40 cellular contexts compared by ENCODE assay signal in genomic region chr5:116154931-116155330, GRCh38.
"Had no signal": no experiment of that assay in that cellular context is flagged by ENCODE, and none has a peak within 500 bp of the region (broad histone marks: within the 10 kb centered on the region; RNA-seq: fewer than 3 reads in every experiment).

No MANE protein-coding gene starts in this region.

- H3K4me1 ChIP-seq: ascending aorta, breast epithelium had no signal

- H3K36me3 ChIP-seq: adrenal gland, ascending aorta, brain microvascular endothelial cell, breast epithelium, cardiac muscle cell had no signal

- DNase-seq: activated effector memory CD4-positive, alpha-beta T cell treated with anti-CD3 and anti-CD28 coated beads, Interleukin-2, amount 50 U/mL, for 16 hours; activated effector memory CD4-positive, alpha-beta T cell treated with Interleukin-2 at 50 U/mL for 16 hours; activated gamma-delta T cell; activated gamma-delta T cell treated with Interleukin-2 at 50 U/mL for 16 hours; activated naive CD4-positive, alpha-beta T cell; activated naive CD4-positive, alpha-beta T cell treated with anti-CD3 and anti-CD28 coated beads for 36 hours; activated naive CD4-positive, alpha-beta T cell treated with anti-CD3 and anti-CD28 coated beads, Interleukin-2, amount 10 ng/mL, durations not matched to agents 7 days and 5 days; activated naive CD4-positive, alpha-beta T cell treated with anti-CD3 and anti-CD28 coated beads, Interleukin-2, amount 50 U/mL, for 16 hours; activated naive CD4-positive, alpha-beta T cell treated with Interleukin-2 at 50 U/mL for 16 hours; activated naive CD8-positive, alpha-beta T cell treated with anti-CD3 and anti-CD28 coated beads for 36 hours; activated naive CD8-positive, alpha-beta T cell treated with anti-CD3 and anti-CD28 coated beads, Interleukin-2, amount 10 ng/mL, durations not matched to agents 7 days and 5 days; activated naive CD8-positive, alpha-beta T cell treated with anti-CD3 and anti-CD28 coated beads, Interleukin-2, amount 50 U/mL, for 24 hours; activated T-cell treated with anti-CD3 and anti-CD28 coated beads, Interleukin-2, amount 50 U/mL, for 1 hour; activated T-cell treated with anti-CD3 and anti-CD28 coated beads, Interleukin-2, amount 50 U/mL, for 24 hours; activated T-cell treated with anti-CD3 and anti-CD28 coated beads, Interleukin-2, amount 50 U/mL, for 4 hours; activated T-cell treated with anti-CD3 and anti-CD28 coated beads, Interleukin-2, amount 50 U/mL, for 48 hours; activated T-cell treated with anti-CD3 and anti-CD28 coated beads, Interleukin-2, amount 50 U/mL, for 72 hours; adrenal gland; amniotic stem cell; amygdala; anterior cingulate cortex; aorta; body of pancreas; brain microvascular endothelial cell; caudate nucleus; central memory CD4-positive, alpha-beta T cell; cerebellar nuclear complex had no signal

- H3K27ac Mint-ChIP-seq: activated naive CD4-positive, alpha-beta T cell treated with anti-CD3 and anti-CD28 coated beads for 36 hours; activated naive CD4-positive, alpha-beta T cell treated with anti-CD3 and anti-CD28 coated beads, Interleukin-2, amount 10 ng/mL, durations not matched to agents 7 days and 5 days; activated naive CD4-positive, alpha-beta T cell treated with anti-CD3 and anti-CD28 coated beads, Interleukin-2, amount 50 U/mL, for 24 hours; activated naive CD4-positive, alpha-beta T cell treated with anti-CD3 and anti-CD28 coated beads, Interleukin-2, amount 50 U/mL, for 72 hours; activated naive CD8-positive, alpha-beta T cell; activated naive CD8-positive, alpha-beta T cell treated with anti-CD3 and anti-CD28 coated beads for 36 hours; activated naive CD8-positive, alpha-beta T cell treated with anti-CD3 and anti-CD28 coated beads, Interleukin-2, amount 10 ng/mL, durations not matched to agents 7 days and 5 days; activated naive CD8-positive, alpha-beta T cell treated with anti-CD3 and anti-CD28 coated beads, Interleukin-2, amount 50 U/mL, for 24 hours; activated T-cell treated with anti-CD3 and anti-CD28 coated beads, Interleukin-2, amount 50 U/mL, for 24 hours; activated T-cell treated with anti-CD3 and anti-CD28 coated beads, Interleukin-2, amount 50 U/mL, for 72 hours; activated T-helper 1 cell treated with anti-CD3 and anti-CD28 coated beads, Interleukin-12 subunit alpha, Interleukin-12 subunit beta, Interleukin-2, Interleukin-4 antibody, amounts not matched to agents 30 ng/mL and 10 ng/mL and 1 ng/mL, durations not matched to agents 14 hours and 24 hours and 36 hours; activated T-helper 17 cell treated with anti-CD3 and anti-CD28 coated beads, Interleukin-2, amount 50 U/mL, for 72 hours; activated T-helper 2 cell treated with anti-CD3 and anti-CD28 coated beads, Interferon-gamma antibody, Interleukin-2, Interleukin-4, amounts not matched to agents 10 μg/mL and 5 μg/mL and 100 μg/mL, durations not matched to agents 14 hours and 24 hours and 36 hours; brain had no signal

- H3K4me3 ChIP-seq: adrenal gland, ascending aorta, body of pancreas, breast epithelium, cardiac muscle cell had no signal

- ATAC-seq: activated naive CD4-positive, alpha-beta T cell treated with anti-CD3 and anti-CD28 coated beads, Interleukin-2, amount 50 U/mL, for 72 hours; activated naive CD8-positive, alpha-beta T cell treated with anti-CD3 and anti-CD28 coated beads, Interleukin-2, amount 50 U/mL, for 24 hours; activated T-cell treated with anti-CD3 and anti-CD28 coated beads, Interleukin-2, amount 50 U/mL, for 4 hours; activated T-cell treated with anti-CD3 and anti-CD28 coated beads, Interleukin-2, amount 50 U/mL, for 72 hours; activated T-helper 17 cell treated with anti-CD3 and anti-CD28 coated beads, Interleukin-2, amount 50 U/mL, for 72 hours; body of pancreas had no signal

- H3K27ac ChIP-seq: adrenal gland, ascending aorta, body of pancreas, brain microvascular endothelial cell, breast epithelium, cardiac muscle cell had no signal

- H3K9me3 ChIP-seq: adrenal gland, ascending aorta, body of pancreas, breast epithelium had no signal

- H3K9me3 Mint-ChIP-seq: activated naive CD4-positive, alpha-beta T cell treated with anti-CD3 and anti-CD28 coated beads for 36 hours; activated naive CD4-positive, alpha-beta T cell treated with anti-CD3 and anti-CD28 coated beads, Interleukin-2, amount 10 ng/mL, durations not matched to agents 7 days and 5 days; activated naive CD4-positive, alpha-beta T cell treated with anti-CD3 and anti-CD28 coated beads, Interleukin-2, amount 50 U/mL, for 24 hours; activated naive CD8-positive, alpha-beta T cell treated with anti-CD3 and anti-CD28 coated beads for 36 hours; activated naive CD8-positive, alpha-beta T cell treated with anti-CD3 and anti-CD28 coated beads, Interleukin-2, amount 50 U/mL, for 24 hours; activated T-cell treated with anti-CD3 and anti-CD28 coated beads, Interleukin-2, amount 50 U/mL, for 24 hours; activated T-cell treated with anti-CD3 and anti-CD28 coated beads, Interleukin-2, amount 50 U/mL, for 4 hours; activated T-helper 1 cell treated with anti-CD3 and anti-CD28 coated beads, Interleukin-12 subunit alpha, Interleukin-12 subunit beta, Interleukin-2, Interleukin-4 antibody, amounts not matched to agents 30 ng/mL and 10 ng/mL and 1 ng/mL, durations not matched to agents 14 hours and 24 hours and 36 hours; activated T-helper 17 cell treated with anti-CD3 and anti-CD28 coated beads, Interleukin-2, amount 50 U/mL, for 72 hours; activated T-helper 2 cell treated with anti-CD3 and anti-CD28 coated beads, Interferon-gamma antibody, Interleukin-2, Interleukin-4, amounts not matched to agents 10 μg/mL and 5 μg/mL and 100 μg/mL, durations not matched to agents 14 hours and 24 hours and 36 hours; central memory CD8-positive, alpha-beta T cell had no signal

- FAIRE-seq: astrocyte, bronchial epithelial cell had no signal

- H3K27me3 Mint-ChIP-seq: activated naive CD4-positive, alpha-beta T cell treated with anti-CD3 and anti-CD28 coated beads, Interleukin-2, amount 10 ng/mL, durations not matched to agents 7 days and 5 days; activated naive CD4-positive, alpha-beta T cell treated with anti-CD3 and anti-CD28 coated beads, Interleukin-2, amount 50 U/mL, for 24 hours; activated naive CD8-positive, alpha-beta T cell; activated naive CD8-positive, alpha-beta T cell treated with anti-CD3 and anti-CD28 coated beads for 36 hours; activated naive CD8-positive, alpha-beta T cell treated with anti-CD3 and anti-CD28 coated beads, Interleukin-2, amount 10 ng/mL, durations not matched to agents 7 days and 5 days; activated naive CD8-positive, alpha-beta T cell treated with anti-CD3 and anti-CD28 coated beads, Interleukin-2, amount 50 U/mL, for 24 hours; activated T-cell treated with anti-CD3 and anti-CD28 coated beads, Interleukin-2, amount 50 U/mL, for 24 hours; activated T-helper 17 cell treated with anti-CD3 and anti-CD28 coated beads, Interleukin-2, amount 50 U/mL, for 72 hours; brain; central memory CD8-positive, alpha-beta T cell had no signal

- H3K27me3 ChIP-seq: adrenal gland, ascending aorta, body of pancreas, brain microvascular endothelial cell, breast epithelium, cardiac muscle cell had no signal

- H3K4me3 Mint-ChIP-seq: activated naive CD4-positive, alpha-beta T cell treated with anti-CD3 and anti-CD28 coated beads for 36 hours; activated naive CD4-positive, alpha-beta T cell treated with anti-CD3 and anti-CD28 coated beads, Interleukin-2, amount 10 ng/mL, durations not matched to agents 7 days and 5 days; activated naive CD4-positive, alpha-beta T cell treated with anti-CD3 and anti-CD28 coated beads, Interleukin-2, amount 50 U/mL, for 24 hours; activated naive CD8-positive, alpha-beta T cell; activated naive CD8-positive, alpha-beta T cell treated with anti-CD3 and anti-CD28 coated beads for 36 hours; activated naive CD8-positive, alpha-beta T cell treated with anti-CD3 and anti-CD28 coated beads, Interleukin-2, amount 10 ng/mL, durations not matched to agents 7 days and 5 days; activated naive CD8-positive, alpha-beta T cell treated with anti-CD3 and anti-CD28 coated beads, Interleukin-2, amount 50 U/mL, for 24 hours; activated T-cell treated with anti-CD3 and anti-CD28 coated beads, Interleukin-2, amount 50 U/mL, for 24 hours; activated T-cell treated with anti-CD3 and anti-CD28 coated beads, Interleukin-2, amount 50 U/mL, for 4 hours; activated T-cell treated with anti-CD3 and anti-CD28 coated beads, Interleukin-2, amount 50 U/mL, for 72 hours; activated T-helper 1 cell treated with anti-CD3 and anti-CD28 coated beads, Interleukin-12 subunit alpha, Interleukin-12 subunit beta, Interleukin-2, Interleukin-4 antibody, amounts not matched to agents 30 ng/mL and 10 ng/mL and 1 ng/mL, durations not matched to agents 14 hours and 24 hours and 36 hours; activated T-helper 17 cell treated with anti-CD3 and anti-CD28 coated beads, Interleukin-2, amount 50 U/mL, for 72 hours; brain; central memory CD8-positive, alpha-beta T cell had no signal

- H3K4me1 Mint-ChIP-seq: activated naive CD4-positive, alpha-beta T cell treated with anti-CD3 and anti-CD28 coated beads, Interleukin-2, amount 10 ng/mL, durations not matched to agents 7 days and 5 days; activated T-helper 17 cell treated with anti-CD3 and anti-CD28 coated beads, Interleukin-2, amount 50 U/mL, for 72 hours; brain had no signal
